15 cellular contexts compared by ENCODE assay signal in the genomic region with DNA sequence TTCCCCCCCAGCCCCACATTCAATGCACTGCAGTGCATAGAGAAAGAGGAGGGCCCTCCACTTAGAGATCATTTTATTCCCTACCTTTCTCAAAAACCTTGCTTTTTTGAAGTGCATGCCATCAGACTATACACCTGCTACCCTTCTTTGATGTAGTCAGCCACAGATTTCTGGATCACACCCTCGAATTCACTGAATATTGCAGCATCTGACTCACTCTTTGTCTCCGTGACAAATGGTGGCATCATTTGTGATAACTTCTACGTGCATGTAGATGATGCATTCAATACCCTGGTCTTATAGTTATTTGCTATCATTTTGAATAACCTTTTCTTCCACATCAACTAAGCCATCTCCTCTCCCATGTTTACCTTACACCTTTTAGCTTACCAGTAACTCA.
DNase-seq lines count a peak whose midpoint lies in the region; ATAC-seq and TF ChIP-seq lines count a peak whose summit lies in the region.
"Had no signal": no experiment of that assay in that cellular context is flagged by ENCODE, and none has a peak within 500 bp of the region (broad histone marks: within the 10 kb centered on the region; RNA-seq: fewer than 3 reads in every experiment).

No MANE protein-coding gene starts in this region.

- intact Hi-C loops in activated CD8-positive, alpha-beta T cell treated with anti-CD3 and anti-CD28 coated beads for 36 hours (cut with micrococcal nuclease) = no loop called here

- H3K9me3 Mint-ChIP-seq in activated CD8-positive, alpha-beta T cell treated with anti-CD3 and anti-CD28 coated beads for 36 hours = no peaks in the 10 kb centered on the region
- no peaks in the 10 kb centered on the region for H3K9me3 Mint-ChIP-seq in activated CD8-positive, alpha-beta T cell treated with anti-CD3 and anti-CD28 coated beads, Interleukin-2, amount 10 ng/mL, durations not matched to agents 7 days and 5 days (ENCODE audit: insufficient read depth)
- no peaks in the 10 kb centered on the region for H3K9me3 Mint-ChIP-seq in activated naive CD4-positive, alpha-beta T cell treated with anti-CD3 and anti-CD28 coated beads, Interleukin-2, amount 50 U/mL, for 72 hours
- H3K9me3 Mint-ChIP-seq in activated T-helper 17 cell treated with anti-CD3 and anti-CD28 coated beads, Interleukin-2, amount 50 U/mL, for 72 hours = no peaks in the 10 kb centered on the region
- H3K9me3 Mint-ChIP-seq: CD8-positive, alpha-beta memory T cell; H9 had no signal

- no peaks in the 10 kb centered on the region for H3K4me1 Mint-ChIP-seq in activated CD8-positive, alpha-beta T cell treated with anti-CD3 and anti-CD28 coated beads for 36 hours (ENCODE audit: low read depth)
- H3K4me1 Mint-ChIP-seq in activated CD8-positive, alpha-beta T cell treated with anti-CD3 and anti-CD28 coated beads, Interleukin-2, amount 10 ng/mL, durations not matched to agents 7 days and 5 days (ENCODE audit: low read depth) = no peaks in the 10 kb centered on the region
- no peaks in the 10 kb centered on the region for H3K4me1 Mint-ChIP-seq in activated T-helper 17 cell treated with anti-CD3 and anti-CD28 coated beads, Interleukin-2, amount 50 U/mL, for 72 hours
- H3K4me1 Mint-ChIP-seq: CD8-positive, alpha-beta memory T cell; H9 had no signal

- TF ChIP-seq CTCF in activated CD8-positive, alpha-beta T cell treated with anti-CD3 and anti-CD28 coated beads for 36 hours (IDR thresholded peaks at IDR 0.05) = no peak

- H3K27me3 Mint-ChIP-seq in activated CD8-positive, alpha-beta T cell treated with anti-CD3 and anti-CD28 coated beads for 36 hours = no peaks in the 10 kb centered on the region
- peaks cover 9% of the 10 kb centered on the region for H3K27me3 Mint-ChIP-seq in activated CD8-positive, alpha-beta T cell treated with anti-CD3 and anti-CD28 coated beads, Interleukin-2, amount 10 ng/mL, durations not matched to agents 7 days and 5 days (ENCODE audit: low read depth)
- H3K27me3 Mint-ChIP-seq in activated T-helper 17 cell treated with anti-CD3 and anti-CD28 coated beads, Interleukin-2, amount 50 U/mL, for 72 hours = peaks cover 6% of the 10 kb centered on the region
- H3K27me3 Mint-ChIP-seq: CD4-positive, CD25-positive, alpha-beta regulatory T cell had no signal

- CTCF ChIA-PET in activated CD8-positive, alpha-beta T cell treated with anti-CD3 and anti-CD28 coated beads for 36 hours (lab: Charles Lee) = interaction anchor here (6.8 kb wide), 1 partner anchor 19 kb away, joined by 35 read pairs; no protein-coding TSS in a partner anchor
- CTCF ChIA-PET in activated CD8-positive, alpha-beta T cell treated with anti-CD3 and anti-CD28 coated beads, Interleukin-2, amount 10 ng/mL, durations not matched to agents 7 days and 5 days (lab: Charles Lee) = interaction anchor here (4.5 kb wide), 1 partner anchor 18 kb away, joined by 20 read pairs; no protein-coding TSS in a partner anchor

- no peak overlapping the region for H3K27ac Mint-ChIP-seq in activated CD8-positive, alpha-beta T cell treated with anti-CD3 and anti-CD28 coated beads for 36 hours
- H3K27ac Mint-ChIP-seq in activated CD8-positive, alpha-beta T cell treated with anti-CD3 and anti-CD28 coated beads, Interleukin-2, amount 10 ng/mL, durations not matched to agents 7 days and 5 days = no peak overlapping the region
- H3K27ac Mint-ChIP-seq in activated naive CD4-positive, alpha-beta T cell treated with anti-CD3 and anti-CD28 coated beads, Interleukin-2, amount 50 U/mL, for 72 hours = no peak overlapping the region
- H3K27ac Mint-ChIP-seq in activated T-helper 17 cell treated with anti-CD3 and anti-CD28 coated beads, Interleukin-2, amount 50 U/mL, for 72 hours = no peak overlapping the region
- H3K27ac Mint-ChIP-seq: CD4-positive, CD25-positive, alpha-beta regulatory T cell; CD8-positive, alpha-beta memory T cell; H9 had no signal

- H3K4me3 Mint-ChIP-seq in activated CD8-positive, alpha-beta T cell treated with anti-CD3 and anti-CD28 coated beads for 36 hours = no peak overlapping the region
- H3K4me3 Mint-ChIP-seq in activated CD8-positive, alpha-beta T cell treated with anti-CD3 and anti-CD28 coated beads, Interleukin-2, amount 10 ng/mL, durations not matched to agents 7 days and 5 days = no peak overlapping the region
- no peak overlapping the region for H3K4me3 Mint-ChIP-seq in activated T-helper 17 cell treated with anti-CD3 and anti-CD28 coated beads, Interleukin-2, amount 50 U/mL, for 72 hours
- H3K4me3 Mint-ChIP-seq: CD4-positive, CD25-positive, alpha-beta regulatory T cell; CD8-positive, alpha-beta memory T cell; H9 had no signal

- H3K36me3 Mint-ChIP-seq in activated CD8-positive, alpha-beta T cell treated with anti-CD3 and anti-CD28 coated beads for 36 hours (ENCODE audit: low read depth) = no peaks in the 10 kb centered on the region
- no peaks in the 10 kb centered on the region for H3K36me3 Mint-ChIP-seq in activated CD8-positive, alpha-beta T cell treated with anti-CD3 and anti-CD28 coated beads, Interleukin-2, amount 10 ng/mL, durations not matched to agents 7 days and 5 days (ENCODE audit: low read depth)
- no peaks in the 10 kb centered on the region for H3K36me3 Mint-ChIP-seq in activated naive CD4-positive, alpha-beta T cell treated with anti-CD3 and anti-CD28 coated beads, Interleukin-2, amount 50 U/mL, for 72 hours
- H3K36me3 Mint-ChIP-seq in activated T-helper 17 cell treated with anti-CD3 and anti-CD28 coated beads, Interleukin-2, amount 50 U/mL, for 72 hours (ENCODE audit: low read depth) = no peaks in the 10 kb centered on the region
- H3K36me3 Mint-ChIP-seq: CD8-positive, alpha-beta memory T cell had no signal

- no peak for DNase-seq in activated CD8-positive, alpha-beta T cell treated with anti-CD3 and anti-CD28 coated beads for 36 hours
- no peak for DNase-seq in activated CD8-positive, alpha-beta T cell treated with anti-CD3 and anti-CD28 coated beads, Interleukin-2, amount 10 ng/mL, durations not matched to agents 7 days and 5 days
- DNase-seq in activated naive CD4-positive, alpha-beta T cell treated with anti-CD3 and anti-CD28 coated beads, Interleukin-2, amount 50 U/mL, for 72 hours (ENCODE audit: low spot score in 2 of 2) = no peak
- DNase-seq in activated naive CD4-positive, alpha-beta T cell treated with anti-CD3 and anti-CD28 coated beads, Interleukin-2, amount 50 U/mL, for 16 hours = no peak
- DNase-seq: ACHN; BE2C; C1 segment of cervical spinal cord; CD4-positive, CD25-positive, alpha-beta regulatory T cell; CD8-positive, alpha-beta memory T cell; COR-L47; DMS 273 treated with DMSO at 0.1 percent for 48 hours; DMS53; H9 had no signal

- POLR2A ChIA-PET in activated CD8-positive, alpha-beta T cell treated with anti-CD3 and anti-CD28 coated beads for 36 hours (lab: Charles Lee) = no interaction called here
- POLR2A ChIA-PET in activated CD8-positive, alpha-beta T cell treated with anti-CD3 and anti-CD28 coated beads, Interleukin-2, amount 10 ng/mL, durations not matched to agents 7 days and 5 days (lab: Charles Lee) = no interaction called here

- peak; percentile 24 for ATAC-seq in activated CD8-positive, alpha-beta T cell treated with anti-CD3 and anti-CD28 coated beads for 36 hours
- ATAC-seq in activated CD8-positive, alpha-beta T cell treated with anti-CD3 and anti-CD28 coated beads, Interleukin-2, amount 10 ng/mL, durations not matched to agents 7 days and 5 days = no peak
- ATAC-seq in activated naive CD4-positive, alpha-beta T cell treated with anti-CD3 and anti-CD28 coated beads, Interleukin-2, amount 50 U/mL, for 72 hours = peak; percentile 29 to 96
- peak; percentile 70 for ATAC-seq in activated T-helper 17 cell treated with anti-CD3 and anti-CD28 coated beads, Interleukin-2, amount 50 U/mL, for 72 hours (replicated peaks)
- no peak for ATAC-seq in HG03159 (IDR thresholded peaks at IDR 0.05; ENCODE audit: unreplicated experiment)

Comparison
In these comparisons a context has a peak if more than half of its experiments do, and no peak if none do; other contexts are left out.
1. ATAC-seq: peak in activated CD8-positive, alpha-beta T cell treated with anti-CD3 and anti-CD28 coated beads for 36 hours (single experiment), activated naive CD4-positive, alpha-beta T cell treated with anti-CD3 and anti-CD28 coated beads, Interleukin-2, amount 50 U/mL, for 72 hours (2 of 2) and activated T-helper 17 cell treated with anti-CD3 and anti-CD28 coated beads, Interleukin-2, amount 50 U/mL, for 72 hours (single experiment); none in activated CD8-positive, alpha-beta T cell treated with anti-CD3 and anti-CD28 coated beads, Interleukin-2, amount 10 ng/mL, durations not matched to agents 7 days and 5 days (single experiment) and HG03159 (single experiment).